8 cellular contexts compared by ENCODE assay signal in the genomic region with DNA sequence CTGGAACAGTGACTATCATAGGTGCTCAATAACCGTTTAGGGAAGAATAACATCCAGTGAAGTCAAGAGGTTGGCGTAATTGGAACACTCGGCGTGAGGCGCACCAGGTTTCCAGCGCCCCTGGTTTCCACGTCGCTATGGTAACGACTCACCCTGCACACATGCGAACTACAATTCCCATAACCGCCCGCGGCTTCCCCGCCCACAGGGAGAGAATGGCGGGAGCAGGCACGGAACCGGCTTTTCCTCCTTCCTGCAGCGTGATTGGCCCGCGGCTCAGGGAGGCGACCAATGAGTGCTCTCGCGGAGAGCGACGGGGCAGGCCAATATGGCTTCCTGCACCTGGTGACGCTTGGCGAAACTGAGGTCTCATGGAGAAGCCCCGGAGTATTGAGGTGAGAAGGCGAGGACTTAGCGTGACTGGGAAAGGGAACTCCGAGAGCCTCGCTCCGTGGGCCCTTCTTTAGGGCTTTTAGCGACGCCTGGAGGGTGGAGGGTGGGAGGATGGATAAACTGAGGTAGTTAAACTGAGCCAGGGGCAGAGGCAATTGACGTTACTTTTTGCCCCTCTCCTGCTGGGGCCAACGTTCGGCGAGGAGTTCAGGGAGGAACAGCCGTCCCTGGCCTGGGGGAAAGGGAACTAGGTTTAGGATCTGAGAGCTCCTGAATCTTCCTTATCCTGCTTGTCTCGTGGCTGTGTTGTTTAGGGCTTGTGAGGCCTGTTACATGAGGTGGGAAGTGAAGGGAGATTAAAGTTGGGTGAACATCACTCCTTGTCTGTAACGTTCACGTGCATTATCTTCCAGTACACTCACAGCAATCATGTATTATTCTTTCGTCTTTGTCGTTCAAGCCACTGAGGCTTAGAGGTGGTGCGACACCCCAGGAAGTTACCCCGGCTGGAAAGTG. TPM values are rescaled to one million over a fixed set of nuclear protein-coding genes. Genes with fewer than 3 reads are reported as not detected.
DNase-seq lines count a peak whose midpoint lies in the region; ATAC-seq and TF ChIP-seq lines count a peak whose summit lies in the region.

A gene (plus strand): TSS at position 321 of the 909 bp plus-strand sequence. CDS start 51 bp downstream, at position 372.

- H3K27me3 Mint-ChIP-seq in activated B cell treated with CpG ODN at 0.5 μM for 24 hours (peaks cover 9% of the 10 kb centered on the region), immature natural killer cell (ENCODE audit: low read depth in 3 of 3) (peaks cover 9 to 13% (median 12%) of the 10 kb centered on the region in 3 donors)

- H3K36me3 Mint-ChIP-seq in activated B cell treated with CpG ODN at 0.5 μM for 24 hours (ENCODE audit: low read depth) (peaks cover 31% of the 10 kb centered on the region), immature natural killer cell (peaks cover 4 to 5% (median 4%) of the 10 kb centered on the region in 3 donors)

- H3K4me3 Mint-ChIP-seq in activated B cell treated with CpG ODN at 0.5 μM for 24 hours (peak within 1 kb of the TSS; percentile 90), immature natural killer cell (peak within 1 kb of the TSS; percentile 93 to 97 (median 94))

- ATAC-seq in HG03196 (IDR thresholded peaks at IDR 0.05; ENCODE audit: unreplicated experiment) (peak; percentile 97), activated B cell treated with CpG ODN at 0.5 μM for 24 hours (ENCODE audit: low read depth) (peak; percentile 100)

- peak within 1 kb of the TSS; percentile 86 for H3K27ac Mint-ChIP-seq in activated B cell treated with CpG ODN at 0.5 μM for 24 hours
- peak within 1 kb of the TSS; percentile 82 to 95 (median 94) for H3K27ac Mint-ChIP-seq in immature natural killer cell

- peak; percentile 84 for TF ChIP-seq POLR2A in GM18951 (IDR thresholded peaks at IDR 0.05; ENCODE audit: extremely low read depth, insufficient read depth, insufficient read length)

- in situ Hi-C loops in GM18951 (cut with MboI; ENCODE audit: low sequenced_read_pairs, unreplicated experiment): no loop called here

- no peak for TF ChIP-seq CTCF in activated B cell treated with CpG ODN at 0.5 μM for 24 hours (IDR thresholded peaks at IDR 0.05)

- POLR2A ChIA-PET in activated B cell treated with CpG ODN at 0.5 μM for 24 hours (lab: Charles Lee): no interaction called here

- H3K4me1 Mint-ChIP-seq in activated B cell treated with CpG ODN at 0.5 μM for 24 hours (peaks cover 30% of the 10 kb centered on the region), immature natural killer cell (peaks cover 15 to 38% of the 10 kb centered on the region in 2 donors)

- H3K9me3 Mint-ChIP-seq in activated B cell treated with CpG ODN at 0.5 μM for 24 hours: no peaks in the 10 kb centered on the region
- no peaks in the 10 kb centered on the region for H3K9me3 Mint-ChIP-seq in immature natural killer cell

- intact Hi-C loops in activated B cell treated with CpG ODN at 0.5 μM for 24 hours (cut with micrococcal nuclease): loop anchor here (1.0 to 2.0 kb wide), 6 partner anchors 8 to 254 kb away; a partner anchor contains a TSS

- CTCF ChIA-PET in activated B cell treated with CpG ODN at 0.5 μM for 24 hours (lab: Charles Lee): no interaction called here

- DNase-seq in AG08395 (ENCODE audit: low spot score) (peak; percentile 100), NCI-H345 (lab: John Stamatoyannopoulos, UW) (peak; percentile 97), activated B cell treated with CpG ODN at 0.5 μM for 24 hours (peak; percentile 96), caudate nucleus (lab: John Stamatoyannopoulos, UW) (peak; percentile 78 to 99 (median 97)), immature natural killer cell (peak; percentile 95 to 96 (median 95)), smooth muscle cell of the brain vasculature (ENCODE audit: low read depth, low spot score) (peak; percentile 87)

- H3K27ac ChIP-seq in caudate nucleus (ENCODE audit: low read depth, low read length): peak within 1 kb of the TSS; percentile 67

RNA-seq across cellular contexts. Expression of the gene that starts here (rescaled TPM):
- total RNA-seq in activated B cell treated with CpG ODN at 0.5 μM for 24 hours: 39.9 and 42.3 TPM in 2 replicates
- polyA plus RNA-seq in immature natural killer cell: 10 to 100 TPM; 26.6 to 32.2 (median 30.5) TPM

Comparison
In these comparisons a context has a peak if more than half of its experiments do, and no peak if none do; other contexts are left out.
1. Peak in every context shown above with its lines: DNase-seq, ATAC-seq and H3K27ac ChIP-seq.